In genomic region chr2:128549646-128550260, GRCh38 we compare ENCODE assay signal across 21 cellular contexts.
DNase-seq lines count a peak whose midpoint lies in the region; ATAC-seq and TF ChIP-seq lines count a peak whose summit lies in the region.
"Had no signal": no experiment of that assay in that cellular context is flagged by ENCODE, and none has a peak within 500 bp of the region (broad histone marks: within the 10 kb centered on the region; RNA-seq: fewer than 3 reads in every experiment).

No MANE protein-coding gene starts in this region.

- ATAC-seq in HG03159 (IDR thresholded peaks at IDR 0.05; ENCODE audit: unreplicated experiment): no peak
- ATAC-seq: heart left ventricle had no signal

- H2AK5ac ChIP-seq in mesenchymal stem cell (ENCODE audit: low read length, severe bottlenecking): no peak overlapping the region

- H2BK12ac ChIP-seq in mesenchymal stem cell (ENCODE audit: low read length in 2 of 2): peak overlapping the region in 1 of 2 experiments; percentile 83

- TF ChIP-seq CTCF in choroid plexus epithelial cell (conservative IDR thresholded peaks at IDR 0.05; ENCODE audit: low read depth, low read length) (no peak), sigmoid colon (IDR thresholded peaks at IDR 0.05) (no peak), GM13977 (IDR thresholded peaks at IDR 0.05; ENCODE audit: extremely low read depth, insufficient read depth, missing control alignments) (no peak)

- no peak overlapping the region for H3K4me3 ChIP-seq in choroid plexus epithelial cell (ENCODE audit: low read depth, low read length)
- no peak overlapping the region for H3K4me3 ChIP-seq in mesenchymal stem cell (ENCODE audit: insufficient read depth in 1 of 2, low read depth in 1 of 2, low read length in 2 of 2)
- H3K4me3 ChIP-seq in sigmoid colon: no peak overlapping the region
- H3K4me3 ChIP-seq: coronary artery, heart left ventricle had no signal

- WGBS in mesenchymal stem cell: 78% methylated on average over 8 of the region's 11 CpGs
- 72 to 77% methylated on average over 11 of the region's 11 CpGs for WGBS in sigmoid colon, 2 donors

- no peak for TF ChIP-seq EP300 in sigmoid colon (IDR thresholded peaks at IDR 0.05)

- CTCF ChIA-PET in HEK293T (lab: Yijun Ruan, JAX): no interaction called here

- H3K27ac ChIP-seq in mesenchymal stem cell (ENCODE audit: low read length, poor library complexity, severe bottlenecking) (no peak overlapping the region), sigmoid colon (no peak overlapping the region)
- H3K27ac ChIP-seq: brain microvascular endothelial cell, coronary artery, heart left ventricle had no signal

- peak overlapping the region in 1 of 2 experiments; percentile 7 for H3K4ac ChIP-seq in mesenchymal stem cell (ENCODE audit: low read depth in 1 of 2, low read length in 2 of 2)

- DNase-seq in HEK293T (ENCODE audit: extremely low spot score) (peak; percentile 26), choroid plexus epithelial cell (ENCODE audit: low read depth) (peak; percentile 58), mesenchymal stem cell (peak; percentile 42), sigmoid colon (peak; percentile 29), GM19240 (ENCODE audit: insufficient read length, low spot score) (no peak), midbrain (lab: John Stamatoyannopoulos, UW) (no peak), GM13977 (ENCODE audit: low spot score) (no peak)
- DNase-seq: activated naive CD8-positive, alpha-beta T cell treated with anti-CD3 and anti-CD28 coated beads, Interleukin-2, amount 10 ng/mL, durations not matched to agents 7 days and 5 days; BE2C; brain microvascular endothelial cell; COR-L47; DMS79 treated with DMSO at 0.1 percent for 48 hours; HFFc6; MM.1S; naive B cell; NCI-H1436 treated with DMSO at 0.1 percent for 48 hours; NCI-H69; stimulated activated CD4-positive, alpha-beta T cell treated with anti-CD3 and anti-CD28 coated beads, Interleukin-4, amount 100 ng/mL, for 1 hour had no signal

- H3K79me1 ChIP-seq in mesenchymal stem cell (replicated peaks; ENCODE audit: low read length, poor library complexity, severe bottlenecking): no peaks in the 10 kb centered on the region

- H3K9ac ChIP-seq in mesenchymal stem cell (ENCODE audit: low read length): peak overlapping the region; percentile 10

- peak overlapping the region; percentile 46 for H4K8ac ChIP-seq in mesenchymal stem cell (ENCODE audit: low read length)

- peak overlapping the region; percentile 66 for H4K91ac ChIP-seq in mesenchymal stem cell (ENCODE audit: low read length)

- H2BK15ac ChIP-seq in mesenchymal stem cell (ENCODE audit: low read depth, poor library complexity, severe bottlenecking): no peak overlapping the region

- in situ Hi-C loops in GM13977 (cut with MboI; ENCODE audit: low pct_unique_long_range_greater_than_20kb, low sequenced_read_pairs, unreplicated experiment): no loop called here

- H3K23ac ChIP-seq in mesenchymal stem cell (ENCODE audit: low read length in 2 of 2): no peak overlapping the region

- H3K9me3 ChIP-seq in mesenchymal stem cell (ENCODE audit: control insufficient read depth, low read length) (peaks cover 8% of the 10 kb centered on the region), sigmoid colon (no peaks in the 10 kb centered on the region)
- H3K9me3 ChIP-seq: BE2C, heart left ventricle had no signal

- no peaks in the 10 kb centered on the region for H3K27me3 ChIP-seq in mesenchymal stem cell (ENCODE audit: control insufficient read depth in 1 of 2, insufficient read depth in 1 of 2, low read length in 2 of 2)
- H3K27me3 ChIP-seq in sigmoid colon: no peaks in the 10 kb centered on the region
- H3K27me3 ChIP-seq: BE2C, brain microvascular endothelial cell, heart left ventricle had no signal

- no peak overlapping the region for H3K14ac ChIP-seq in mesenchymal stem cell (ENCODE audit: low read length in 2 of 2)

- H2AFZ ChIP-seq in mesenchymal stem cell (ENCODE audit: low read depth, low read length): no peak overlapping the region

- peaks cover 26% of the 10 kb centered on the region for H3K4me1 ChIP-seq in mesenchymal stem cell (ENCODE audit: control insufficient read depth, insufficient read depth, low read depth, low read length)
- no peaks in the 10 kb centered on the region for H3K4me1 ChIP-seq in sigmoid colon
- H3K4me1 ChIP-seq: BE2C had no signal

- POLR2A ChIA-PET in HEK293T (lab: Yijun Ruan, JAX): no interaction called here

- peak overlapping the region; percentile 50 to 57 for H3K18ac ChIP-seq in mesenchymal stem cell (ENCODE audit: low read depth in 1 of 2, low read length in 2 of 2)

- intact Hi-C loops in sigmoid colon (cut with DNase I): no loop called here

- TF ChIP-seq POLR2A in sigmoid colon (IDR thresholded peaks at IDR 0.05): no peak

- H3K4me2 ChIP-seq in mesenchymal stem cell (ENCODE audit: low read length, poor library complexity, severe bottlenecking): no peak overlapping the region

- H3K36me3 ChIP-seq in mesenchymal stem cell (ENCODE audit: control insufficient read depth in 1 of 2, insufficient read depth in 2 of 2, low read depth in 1 of 2, low read length in 2 of 2): no peaks in the 10 kb centered on the region
- no peaks in the 10 kb centered on the region for H3K36me3 ChIP-seq in sigmoid colon
- H3K36me3 ChIP-seq: BE2C, brain microvascular endothelial cell, heart left ventricle had no signal

- no peak overlapping the region for H2BK5ac ChIP-seq in mesenchymal stem cell (ENCODE audit: low read depth, low read length, poor library complexity, severe bottlenecking)

- H2BK120ac ChIP-seq in mesenchymal stem cell (ENCODE audit: low read depth, low read length): no peak overlapping the region

TF ChIP-seq in HEK293T, 16 proteins besides CTCF, POLR2A, EP300 and RAD21:
- TF ChIP-seq FOXA1 (IDR thresholded peaks at IDR 0.05) (no peak), ZNF384 (IDR thresholded peaks at IDR 0.05) (no peak), CTBP1 (IDR thresholded peaks at IDR 0.05; ENCODE audit: borderline replicate concordance) (no peak), SUZ12 (IDR thresholded peaks at IDR 0.05) (no peak), LEF1 (IDR thresholded peaks at IDR 0.05; ENCODE audit: borderline replicate concordance) (no peak), FOXK2 (IDR thresholded peaks at IDR 0.05) (no peak), ARNT (IDR thresholded peaks at IDR 0.05) (no peak), ELF4 (IDR thresholded peaks at IDR 0.05) (no peak), BHLHE40 (IDR thresholded peaks at IDR 0.05; ENCODE audit: borderline replicate concordance) (no peak), NFRKB (IDR thresholded peaks at IDR 0.05) (no peak), HDGF (IDR thresholded peaks at IDR 0.05; ENCODE audit: borderline replicate concordance) (no peak), L3MBTL2 (conservative IDR thresholded peaks at IDR 0.05) (no peak), FOXM1 (IDR thresholded peaks at IDR 0.05; ENCODE audit: borderline replicate concordance) (no peak), TARDBP (IDR thresholded peaks at IDR 0.05) (no peak), SP1 (IDR thresholded peaks at IDR 0.05) (no peak)
- TF ChIP-seq, protein P1, sequence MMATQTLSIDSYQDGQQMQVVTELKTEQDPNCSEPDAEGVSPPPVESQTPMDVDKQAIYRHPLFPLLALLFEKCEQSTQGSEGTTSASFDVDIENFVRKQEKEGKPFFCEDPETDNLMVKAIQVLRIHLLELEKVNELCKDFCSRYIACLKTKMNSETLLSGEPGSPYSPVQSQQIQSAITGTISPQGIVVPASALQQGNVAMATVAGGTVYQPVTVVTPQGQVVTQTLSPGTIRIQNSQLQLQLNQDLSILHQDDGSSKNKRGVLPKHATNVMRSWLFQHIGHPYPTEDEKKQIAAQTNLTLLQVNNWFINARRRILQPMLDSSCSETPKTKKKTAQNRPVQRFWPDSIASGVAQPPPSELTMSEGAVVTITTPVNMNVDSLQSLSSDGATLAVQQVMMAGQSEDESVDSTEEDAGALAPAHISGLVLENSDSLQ (IDR thresholded peaks at IDR 0.05): no peak

Comparison
In these comparisons a context has a peak if more than half of its experiments do, and no peak if none do; other contexts are left out.
1. DNase-seq: peak in HEK293T (single experiment), choroid plexus epithelial cell (single experiment), mesenchymal stem cell (single experiment) and sigmoid colon (single experiment); none in GM19240 (single experiment), midbrain (single experiment) and GM13977 (single experiment).